ENCODE assay signal across 8 cellular contexts in the genomic region with DNA sequence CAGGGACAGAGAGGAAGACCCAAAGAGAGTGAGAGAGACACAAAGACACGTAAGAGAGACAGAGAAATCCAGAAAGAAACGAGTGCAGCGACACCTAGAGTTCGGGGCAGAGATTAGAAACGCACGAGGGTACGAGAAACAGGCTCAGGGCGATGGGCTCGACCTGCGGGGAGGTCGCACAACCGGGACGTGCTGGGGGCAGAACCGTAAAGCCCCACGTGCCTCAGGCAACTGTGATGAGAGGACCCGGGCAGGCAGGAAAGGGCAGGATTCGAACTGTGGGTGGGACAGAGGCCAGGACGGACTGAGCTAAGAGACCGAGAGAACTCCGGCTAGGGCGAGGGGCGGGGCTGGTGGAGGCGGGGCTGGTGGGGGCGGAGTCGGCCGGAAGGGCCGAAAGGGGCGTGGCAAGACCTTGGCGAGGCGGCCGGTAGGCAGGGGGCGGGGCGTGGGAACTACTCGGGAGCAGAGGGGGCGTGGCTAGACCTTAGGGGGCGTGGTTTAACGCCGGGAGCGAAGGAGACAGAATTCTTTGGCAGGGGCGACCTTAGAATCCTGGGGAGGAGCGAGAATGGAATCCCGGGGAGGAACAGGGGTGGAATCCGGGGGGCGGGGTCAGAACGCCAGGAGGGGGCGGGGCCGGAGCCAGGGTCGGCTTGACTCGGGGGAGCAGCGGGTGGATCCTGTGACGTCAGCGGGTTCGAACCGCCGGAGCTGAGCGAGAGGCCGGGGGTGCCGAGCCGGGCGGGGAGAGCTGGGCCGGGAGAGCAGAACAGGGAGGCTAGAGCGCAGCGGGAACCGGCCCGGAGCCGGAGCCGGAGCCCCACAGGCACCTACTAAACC. TPM values are rescaled to one million over a fixed set of nuclear protein-coding genes. Genes with fewer than 3 reads are reported as not detected.
DNase-seq lines count a peak whose midpoint lies in the region; ATAC-seq and TF ChIP-seq lines count a peak whose summit lies in the region.

Gene NECTIN2 (plus strand): TSS at position 686 of the 843 bp plus-strand sequence. CDS start 229 bp downstream, outside the sequence.

- peak within 1 kb of the TSS; percentile 50 to 56 for H3K27ac Mint-ChIP-seq in activated naive CD4-positive, alpha-beta T cell treated with anti-CD3 and anti-CD28 coated beads, Interleukin-2, amount 50 U/mL, for 72 hours

- H3K9me3 Mint-ChIP-seq in activated naive CD4-positive, alpha-beta T cell treated with anti-CD3 and anti-CD28 coated beads, Interleukin-2, amount 50 U/mL, for 72 hours, result no peaks in the 10 kb centered on the region

- in situ Hi-C loops in GM13976 (cut with MboI; ENCODE audit: low sequenced_read_pairs, unreplicated experiment), result no loop called here

- peaks cover 0 to 5% of the 10 kb centered on the region in 2 donors for H3K36me3 Mint-ChIP-seq in activated naive CD4-positive, alpha-beta T cell treated with anti-CD3 and anti-CD28 coated beads, Interleukin-2, amount 50 U/mL, for 72 hours

- ATAC-seq in activated naive CD4-positive, alpha-beta T cell treated with anti-CD3 and anti-CD28 coated beads, Interleukin-2, amount 50 U/mL, for 72 hours, result peak; percentile 65 to 80
- ATAC-seq in GM21390 (IDR thresholded peaks at IDR 0.05; ENCODE audit: unreplicated experiment), result no peak

- H3K27ac ChIP-seq in substantia nigra (ENCODE audit: low read depth, low read length, poor library complexity, severe bottlenecking), result peak within 1 kb of the TSS; percentile 42

- peak; percentile 100 for DNase-seq in GM13976 (ENCODE audit: low spot score)
- peak; percentile 77 for DNase-seq in NCI-H1092 (lab: John Stamatoyannopoulos, UW)
- peak; percentile 74 for DNase-seq in SKM-1 (lab: John Stamatoyannopoulos, UW; ENCODE audit: unreplicated experiment)
- DNase-seq in activated naive CD4-positive, alpha-beta T cell treated with anti-CD3 and anti-CD28 coated beads, Interleukin-2, amount 50 U/mL, for 72 hours (ENCODE audit: low spot score in 2 of 2), result peak; percentile 81 to 97
- peak; percentile 95 for DNase-seq in glomerular endothelial cell (ENCODE audit: extremely low read depth, low read depth, low spot score)
- DNase-seq in occipital lobe (lab: John Stamatoyannopoulos, UW), result peak; percentile 82
- peak; percentile 14 to 95 (median 77) for DNase-seq in substantia nigra (lab: John Stamatoyannopoulos, UW)

- peak; percentile 56 for TF ChIP-seq CTCF in GM13976 (IDR thresholded peaks at IDR 0.05; ENCODE audit: borderline replicate concordance, control extremely low read depth, extremely low read depth, insufficient read depth, missing control alignments)

RNA-seq across cellular contexts. Expression of gene NECTIN2, which starts in this region (rescaled TPM):
- under 1 TPM; 0.89 to 0.98 TPM for total RNA-seq in activated naive CD4-positive, alpha-beta T cell treated with anti-CD3 and anti-CD28 coated beads, Interleukin-2, amount 50 U/mL, for 72 hours
- 292 and 342 TPM in 2 replicates for total RNA-seq in glomerular endothelial cell
- 29.2 TPM for total RNA-seq in occipital lobe

Comparison
In these comparisons a context has a peak if more than half of its experiments do, and no peak if none do; other contexts are left out.
1. RNA of gene NECTIN2 (total RNA-seq): 292 to 342 TPM in glomerular endothelial cell and 29.2 TPM in occipital lobe (single experiment); 0.89 to 0.98 TPM in activated naive CD4-positive, alpha-beta T cell treated with anti-CD3 and anti-CD28 coated beads, Interleukin-2, amount 50 U/mL, for 72 hours; every median in the first group is over 10 times any median in the second.
2. Peak in DNase-seq and ATAC-seq in activated naive CD4-positive, alpha-beta T cell treated with anti-CD3 and anti-CD28 coated beads, Interleukin-2, amount 50 U/mL, for 72 hours; RNA of the gene not detected or under 1 TPM.
3. Peak in every context shown above with its lines, with median percentiles within 50 percentile points of each other: DNase-seq.